Comparison of ENCODE assay signal across 19 cellular contexts in the genomic region with DNA sequence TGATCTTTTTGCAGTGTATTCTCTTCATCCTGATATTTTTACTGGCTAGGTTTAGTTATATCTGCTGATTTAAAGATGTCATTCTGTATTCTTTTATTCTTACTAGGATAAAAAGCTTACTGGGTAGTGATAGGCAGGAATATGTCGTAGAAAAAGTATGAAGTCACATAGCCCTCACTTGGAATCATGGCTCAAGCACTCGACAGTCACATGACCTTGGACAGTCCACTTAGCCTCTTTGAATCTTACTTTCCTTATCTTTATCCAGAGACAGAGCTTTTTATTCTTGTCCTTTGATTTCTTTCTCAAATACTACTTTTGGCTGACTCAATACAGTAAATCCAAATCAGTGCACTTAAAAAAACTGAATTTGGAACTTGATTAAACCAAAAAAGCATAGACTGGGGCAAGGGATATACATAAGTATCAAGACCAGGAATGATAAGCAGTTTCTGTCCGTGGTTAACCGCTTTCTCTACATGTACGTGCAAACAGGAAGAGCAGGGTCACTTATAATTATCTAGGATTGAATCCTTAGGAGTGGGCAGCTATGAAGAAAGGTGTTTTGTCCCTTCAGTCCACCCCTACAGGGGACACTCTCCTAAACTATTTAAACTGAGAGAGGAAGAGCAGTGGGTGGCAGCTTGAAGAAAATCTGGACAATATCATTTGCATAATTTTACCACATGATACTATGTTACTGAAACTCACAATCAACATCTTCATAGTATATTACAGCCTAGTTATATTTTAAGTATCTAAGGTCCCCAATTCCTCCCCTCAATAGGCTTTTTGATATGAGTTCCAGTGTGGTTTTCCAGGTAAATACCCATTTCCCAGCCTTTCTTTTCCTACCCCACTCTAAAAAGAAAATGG. TPM values are rescaled to one million over a fixed set of nuclear protein-coding genes. Genes with fewer than 3 reads are reported as not detected.
DNase-seq lines count a peak whose midpoint lies in the region; ATAC-seq, FAIRE-seq and TF ChIP-seq lines count a peak whose summit lies in the region.
"Had no signal": no experiment of that assay in that cellular context is flagged by ENCODE, and none has a peak within 500 bp of the region (broad histone marks: within the 10 kb centered on the region; RNA-seq: fewer than 3 reads in every experiment).

No MANE protein-coding gene starts in this region.

- TF ChIP-seq CTCF in GM06990 (IDR thresholded peaks at IDR 0.05; ENCODE audit: insufficient read depth, low read length, poor library complexity, severe bottlenecking), result no peak

- FAIRE-seq in GM12891 (lab: Jason Lieb, UNC), result no peak
- FAIRE-seq: keratinocyte had no signal

- DNase-seq in GM06990 (ENCODE audit: extremely low read depth, insufficient read length), result peak; percentile 15
- no peak for DNase-seq in SIG-M5 (lab: John Stamatoyannopoulos, UW)
- no peak for DNase-seq in stimulated activated CD4-positive, alpha-beta T cell treated with anti-CD3 and anti-CD28 coated beads, Interleukin-2, amount 100 ng/mL, for 24 hours
- DNase-seq in GM12891 (ENCODE audit: insufficient read length, low spot score), result no peak
- DNase-seq: activated CD4-positive, alpha-beta T cell treated with anti-CD3 and anti-CD28 coated beads for 1 hour; activated naive CD8-positive, alpha-beta T cell treated with anti-CD3 and anti-CD28 coated beads, Interleukin-2, amount 50 U/mL, for 24 hours; activated T-cell treated with anti-CD3 and anti-CD28 coated beads for 4 hours; cerebellar nuclear complex; MM.1S; PC-3; retina; stimulated activated CD4-positive, alpha-beta T cell treated with anti-CD3 and anti-CD28 coated beads, Interleukin-2, amount 100 ng/mL, for 48 hours; T-helper 1 cell; upper lobe of left lung had no signal

- no peak for TF ChIP-seq POLR2A in GM12891 (IDR thresholded peaks at IDR 0.05; ENCODE audit: low read depth, low read length)

- no peaks in the 10 kb centered on the region; the same call in 1 of the 2 replicates for H3K27me3 ChIP-seq in GM06990 (replicated peaks; ENCODE audit: control insufficient read depth, insufficient read depth, low read length)
- H3K27me3 ChIP-seq: upper lobe of left lung had no signal

- no peaks in the 10 kb centered on the region for H3K36me3 ChIP-seq in GM06990 (ENCODE audit: control insufficient read depth, insufficient read depth, low read length)
- H3K36me3 ChIP-seq: upper lobe of left lung had no signal

- ATAC-seq in GM21526 (IDR thresholded peaks at IDR 0.05; ENCODE audit: low FRiP score, unreplicated experiment) (peak; percentile 50), HG03159 (IDR thresholded peaks at IDR 0.05; ENCODE audit: unreplicated experiment) (peak; percentile 72), SK-N-SH treated with all-trans-retinoic acid at 6 μM for 48 hours (peak; percentile 49; the same call in 1 of the 3 replicates), HG02678 (IDR thresholded peaks at IDR 0.05; ENCODE audit: unreplicated experiment) (no peak)
- ATAC-seq: activated naive CD8-positive, alpha-beta T cell treated with anti-CD3 and anti-CD28 coated beads, Interleukin-2, amount 50 U/mL, for 24 hours; PC-3 had no signal

- no peak overlapping the region for H3K4me3 ChIP-seq in GM06990 (replicated peaks; ENCODE audit: low read depth, low read length)
- H3K4me3 ChIP-seq: upper lobe of left lung had no signal

TF ChIP-seq in SK-N-SH treated with all-trans-retinoic acid at 6 μM for 48 hours, 23 proteins besides CTCF, POLR2A, EP300 and RAD21 (continues in another document):
- TF ChIP-seq ZNF8 (CRISPR knock-in tag; IDR thresholded peaks at IDR 0.05), result no peak
- no peak for TF ChIP-seq RARB (CRISPR knock-in tag; IDR thresholded peaks at IDR 0.05)
- TF ChIP-seq OSR1 (CRISPR knock-in tag; IDR thresholded peaks at IDR 0.05), result no peak
- TF ChIP-seq SNAI2 (CRISPR knock-in tag; IDR thresholded peaks at IDR 0.05), result no peak
- no peak for TF ChIP-seq ZFP3 (CRISPR knock-in tag; IDR thresholded peaks at IDR 0.05)
- TF ChIP-seq, protein P1, sequence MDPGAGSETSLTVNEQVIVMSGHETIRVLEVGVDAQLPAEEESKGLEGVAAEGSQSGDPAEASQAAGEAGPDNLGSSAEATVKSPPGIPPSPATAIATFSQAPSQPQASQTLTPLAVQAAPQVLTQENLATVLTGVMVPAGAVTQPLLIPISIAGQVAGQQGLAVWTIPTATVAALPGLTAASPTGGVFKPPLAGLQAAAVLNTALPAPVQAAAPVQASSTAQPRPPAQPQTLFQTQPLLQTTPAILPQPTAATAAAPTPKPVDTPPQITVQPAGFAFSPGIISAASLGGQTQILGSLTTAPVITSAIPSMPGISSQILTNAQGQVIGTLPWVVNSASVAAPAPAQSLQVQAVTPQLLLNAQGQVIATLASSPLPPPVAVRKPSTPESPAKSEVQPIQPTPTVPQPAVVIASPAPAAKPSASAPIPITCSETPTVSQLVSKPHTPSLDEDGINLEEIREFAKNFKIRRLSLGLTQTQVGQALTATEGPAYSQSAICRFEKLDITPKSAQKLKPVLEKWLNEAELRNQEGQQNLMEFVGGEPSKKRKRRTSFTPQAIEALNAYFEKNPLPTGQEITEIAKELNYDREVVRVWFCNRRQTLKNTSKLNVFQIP (CRISPR knock-in tag; IDR thresholded peaks at IDR 0.05; ENCODE audit: borderline replicate concordance, low read depth), result no peak
- TF ChIP-seq ISL1 (CRISPR knock-in tag; IDR thresholded peaks at IDR 0.05), result no peak
- no peak for TF ChIP-seq ZFP30 (CRISPR knock-in tag; IDR thresholded peaks at IDR 0.05)
- TF ChIP-seq, protein P2, sequence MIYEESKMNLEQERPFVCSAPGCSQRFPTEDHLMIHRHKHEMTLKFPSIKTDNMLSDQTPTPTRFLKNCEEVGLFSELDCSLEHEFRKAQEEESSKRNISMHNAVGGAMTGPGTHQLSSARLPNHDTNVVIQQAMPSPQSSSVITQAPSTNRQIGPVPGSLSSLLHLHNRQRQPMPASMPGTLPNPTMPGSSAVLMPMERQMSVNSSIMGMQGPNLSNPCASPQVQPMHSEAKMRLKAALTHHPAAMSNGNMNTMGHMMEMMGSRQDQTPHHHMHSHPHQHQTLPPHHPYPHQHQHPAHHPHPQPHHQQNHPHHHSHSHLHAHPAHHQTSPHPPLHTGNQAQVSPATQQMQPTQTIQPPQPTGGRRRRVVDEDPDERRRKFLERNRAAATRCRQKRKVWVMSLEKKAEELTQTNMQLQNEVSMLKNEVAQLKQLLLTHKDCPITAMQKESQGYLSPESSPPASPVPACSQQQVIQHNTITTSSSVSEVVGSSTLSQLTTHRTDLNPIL (CRISPR knock-in tag; IDR thresholded peaks at IDR 0.05; ENCODE audit: low read depth), result no peak

TF ChIP-seq in GM12891, 5 proteins besides CTCF, POLR2A, EP300 and RAD21:
- no peak for TF ChIP-seq PAX5 (IDR thresholded peaks at IDR 0.05; ENCODE audit: insufficient read depth, low read length, severe bottlenecking)
- no peak for TF ChIP-seq TAF1 (IDR thresholded peaks at IDR 0.05; ENCODE audit: low read depth, low read length)
- TF ChIP-seq POU2F2 (IDR thresholded peaks at IDR 0.05; ENCODE audit: low read depth, low read length), result no peak

RNA-seq across cellular contexts. Expression of a gene that starts 8.0 kb away (rescaled TPM):
- polyA plus RNA-seq in GM12891 (2012; ENCODE audit: low read depth, missing spikeins), result 14.5 TPM
